Comparison of ENCODE assay signal across 13 cellular contexts in the genomic region with DNA sequence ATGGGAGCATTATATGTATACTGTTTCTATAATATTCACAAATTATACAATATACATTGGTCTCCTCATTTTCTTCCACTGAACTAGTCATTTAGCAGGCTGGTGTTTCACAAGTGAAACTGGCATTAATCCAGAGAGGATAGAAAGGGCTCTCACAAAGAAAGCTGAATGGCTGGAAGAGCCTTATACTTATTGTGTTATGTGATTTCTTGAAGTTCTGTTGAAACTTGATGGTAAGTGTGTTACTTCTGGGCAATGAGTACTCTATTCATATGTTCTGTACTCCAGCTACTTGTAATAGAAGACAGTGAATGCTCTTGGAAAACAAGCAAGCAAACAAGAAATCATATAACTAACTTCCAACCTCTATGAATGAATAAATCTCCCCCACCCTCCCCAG. TPM values are rescaled to one million over a fixed set of nuclear protein-coding genes. Genes with fewer than 3 reads are reported as not detected.
DNase-seq lines count a peak whose midpoint lies in the region; ATAC-seq lines count a peak whose summit lies in the region.
"Had no signal": no experiment of that assay in that cellular context is flagged by ENCODE, and none has a peak within 500 bp of the region (broad histone marks: within the 10 kb centered on the region; RNA-seq: fewer than 3 reads in every experiment).

No MANE protein-coding gene starts in this region.

- ATAC-seq in esophagus mucosa = peak; percentile 47
- no peak for ATAC-seq in naive thymus-derived CD4-positive, alpha-beta T cell
- ATAC-seq in activated CD4-positive, CD25-positive, alpha-beta regulatory T cell treated with anti-CD3 and anti-CD28 coated beads, Interleukin-2, amount 50 U/mL, for 24 hours = no peak
- ATAC-seq in HG03521 (IDR thresholded peaks at IDR 0.05; ENCODE audit: unreplicated experiment) = no peak
- ATAC-seq in HG02852 (IDR thresholded peaks at IDR 0.05; ENCODE audit: unreplicated experiment) = no peak
- ATAC-seq: heart left ventricle had no signal

- no peaks in the 10 kb centered on the region for H3K27me3 Mint-ChIP-seq in naive thymus-derived CD4-positive, alpha-beta T cell

- H3K4me3 Mint-ChIP-seq in naive thymus-derived CD4-positive, alpha-beta T cell = no peak overlapping the region

- H3K9me3 Mint-ChIP-seq in naive thymus-derived CD4-positive, alpha-beta T cell = no peaks in the 10 kb centered on the region

- H3K36me3 Mint-ChIP-seq in naive thymus-derived CD4-positive, alpha-beta T cell = peaks cover 3 to 16% (median 13%) of the 10 kb centered on the region in 5 donors

- H3K27ac ChIP-seq in naive thymus-derived CD4-positive, alpha-beta T cell (ENCODE audit: low read depth, low read length) = no peak overlapping the region

- peak overlapping the region in 6 of 9 donors; percentile 1 to 47 (median 28) for H3K27ac Mint-ChIP-seq in naive thymus-derived CD4-positive, alpha-beta T cell

- H3K4me3 ChIP-seq in naive thymus-derived CD4-positive, alpha-beta T cell (ENCODE audit: low read length) = no peak overlapping the region
- H3K4me3 ChIP-seq: heart left ventricle, skin epidermis had no signal

- POLR2A ChIA-PET in naive thymus-derived CD4-positive, alpha-beta T cell (lab: Charles Lee) = no interaction called here

- intact Hi-C loops in naive thymus-derived CD4-positive, alpha-beta T cell (cut with micrococcal nuclease) = no loop called here

- H3K27me3 ChIP-seq in naive thymus-derived CD4-positive, alpha-beta T cell (ENCODE audit: control insufficient read depth in 2 of 2, insufficient read depth in 2 of 2, low read length in 2 of 2) = no peaks in the 10 kb centered on the region
- H3K27me3 ChIP-seq: heart left ventricle had no signal

- peaks cover 10 to 27% (median 17%) of the 10 kb centered on the region in 7 donors for H3K4me1 Mint-ChIP-seq in naive thymus-derived CD4-positive, alpha-beta T cell

- no peaks in the 10 kb centered on the region for H3K4me1 ChIP-seq in naive thymus-derived CD4-positive, alpha-beta T cell (ENCODE audit: control insufficient read depth in 2 of 2, insufficient read depth in 2 of 2, low read length in 2 of 2)

- H3K9me3 ChIP-seq in naive thymus-derived CD4-positive, alpha-beta T cell (ENCODE audit: control insufficient read depth in 2 of 3, low read length in 3 of 3) = no peaks in the 10 kb centered on the region
- H3K9me3 ChIP-seq: heart left ventricle had no signal

- DNase-seq in Ammon's horn (ENCODE audit: low spot score) (peak; percentile 18), Kasumi-1 (lab: John Stamatoyannopoulos, UW) (peak; percentile 2 to 3)
- no peak for DNase-seq in naive thymus-derived CD4-positive, alpha-beta T cell
- DNase-seq in activated CD4-positive, alpha-beta T cell treated with anti-CD3 and anti-CD28 coated beads, Interleukin-2, amount 50 U/mL, for 1 hour = no peak
- DNase-seq: activated CD4-positive, alpha-beta T cell treated with anti-CD3 and anti-CD28 coated beads for 48 hours; activated effector memory CD4-positive, alpha-beta T cell treated with Interleukin-2 at 50 U/mL for 16 hours; cerebellar nuclear complex; heart left ventricle had no signal

- H3K36me3 ChIP-seq in naive thymus-derived CD4-positive, alpha-beta T cell (ENCODE audit: control insufficient read depth in 2 of 3, insufficient read depth in 3 of 3, low read length in 3 of 3) = peaks cover 0 to 21% (median 6%) of the 10 kb centered on the region in 3 experiments

- CTCF ChIA-PET in naive thymus-derived CD4-positive, alpha-beta T cell (lab: Charles Lee) = no interaction called here

RNA-seq across cellular contexts. Expression of a gene that starts 14.9 kb away (rescaled TPM):
- total RNA-seq in esophagus mucosa = 45.6 TPM
- total RNA-seq in naive thymus-derived CD4-positive, alpha-beta T cell = 10 to 100 TPM; 23.9 to 38.7 (median 28.9) TPM
- 10 to 100 TPM in 1 of 2 donors, 1 to 10 TPM in 1; 9.3 to 11.2 TPM for polyA plus RNA-seq in naive thymus-derived CD4-positive, alpha-beta T cell

RNA-seq across cellular contexts. Expression of a gene that starts 42.7 kb away (rescaled TPM):
- 30.0 TPM for total RNA-seq in esophagus mucosa
- total RNA-seq in naive thymus-derived CD4-positive, alpha-beta T cell = 10 to 100 TPM; 17.5 to 60.2 (median 39.5) TPM
- 10 to 100 TPM; 37.4 to 45.8 TPM for polyA plus RNA-seq in naive thymus-derived CD4-positive, alpha-beta T cell

Comparison
In these comparisons a context has a peak if more than half of its experiments do, and no peak if none do; other contexts are left out.
1. DNase-seq: peak in Ammon's horn (single experiment) and Kasumi-1 (2 of 2); none in naive thymus-derived CD4-positive, alpha-beta T cell (0 of 9) and activated CD4-positive, alpha-beta T cell treated with anti-CD3 and anti-CD28 coated beads, Interleukin-2, amount 50 U/mL, for 1 hour (single experiment).